2 cellular contexts compared by ENCODE assay signal in the genomic region with DNA sequence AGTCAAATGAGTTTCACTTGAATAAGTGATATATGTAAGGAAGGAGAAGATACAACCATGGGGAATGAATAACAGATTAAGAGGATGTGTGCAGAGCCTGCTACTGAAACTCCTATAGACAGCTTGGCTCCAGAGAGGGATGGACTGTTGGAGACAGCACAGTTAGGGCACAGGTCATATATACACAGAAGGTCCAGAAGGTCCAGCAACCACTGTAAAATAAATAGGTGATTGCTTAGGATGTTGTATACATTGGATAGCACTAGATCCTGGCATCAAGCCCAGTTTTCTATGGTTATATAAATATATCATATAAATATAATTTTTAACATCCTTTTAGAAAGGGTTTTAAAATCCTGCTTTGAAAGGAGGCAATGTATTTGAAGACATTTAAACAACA.
TF ChIP-seq lines count a peak whose summit lies in the region.

No MANE protein-coding gene starts in this region.

TF ChIP-seq in IMR-90, 13 proteins besides CTCF, POLR2A, EP300 and RAD21:
- TF ChIP-seq CHD1 (IDR thresholded peaks at IDR 0.05; ENCODE audit: low read depth, low read length): no peak
- no peak for TF ChIP-seq MXI1 (IDR thresholded peaks at IDR 0.05; ENCODE audit: borderline replicate concordance, low read depth, low read length)
- TF ChIP-seq, protein P1, sequence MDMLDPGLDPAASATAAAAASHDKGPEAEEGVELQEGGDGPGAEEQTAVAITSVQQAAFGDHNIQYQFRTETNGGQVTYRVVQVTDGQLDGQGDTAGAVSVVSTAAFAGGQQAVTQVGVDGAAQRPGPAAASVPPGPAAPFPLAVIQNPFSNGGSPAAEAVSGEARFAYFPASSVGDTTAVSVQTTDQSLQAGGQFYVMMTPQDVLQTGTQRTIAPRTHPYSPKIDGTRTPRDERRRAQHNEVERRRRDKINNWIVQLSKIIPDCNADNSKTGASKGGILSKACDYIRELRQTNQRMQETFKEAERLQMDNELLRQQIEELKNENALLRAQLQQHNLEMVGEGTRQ (IDR thresholded peaks at IDR 0.05; ENCODE audit: low read depth, low read length): no peak
- no peak for TF ChIP-seq MAZ (IDR thresholded peaks at IDR 0.05; ENCODE audit: borderline replicate concordance, low read depth, low read length)
- no peak for TF ChIP-seq BHLHE40 (IDR thresholded peaks at IDR 0.05; ENCODE audit: low read depth, low read length)
- no peak for TF ChIP-seq MAFK (IDR thresholded peaks at IDR 0.05; ENCODE audit: low read depth, low read length)
- TF ChIP-seq, protein P2, sequence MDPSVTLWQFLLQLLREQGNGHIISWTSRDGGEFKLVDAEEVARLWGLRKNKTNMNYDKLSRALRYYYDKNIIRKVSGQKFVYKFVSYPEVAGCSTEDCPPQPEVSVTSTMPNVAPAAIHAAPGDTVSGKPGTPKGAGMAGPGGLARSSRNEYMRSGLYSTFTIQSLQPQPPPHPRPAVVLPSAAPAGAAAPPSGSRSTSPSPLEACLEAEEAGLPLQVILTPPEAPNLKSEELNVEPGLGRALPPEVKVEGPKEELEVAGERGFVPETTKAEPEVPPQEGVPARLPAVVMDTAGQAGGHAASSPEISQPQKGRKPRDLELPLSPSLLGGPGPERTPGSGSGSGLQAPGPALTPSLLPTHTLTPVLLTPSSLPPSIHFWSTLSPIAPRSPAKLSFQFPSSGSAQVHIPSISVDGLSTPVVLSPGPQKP (IDR thresholded peaks at IDR 0.05; ENCODE audit: borderline replicate concordance, low read depth, low read length): no peak
- TF ChIP-seq SMC3 (IDR thresholded peaks at IDR 0.05; ENCODE audit: low read depth, low read length): no peak
- no peak for TF ChIP-seq NFE2L2 (IDR thresholded peaks at IDR 0.05; ENCODE audit: low read depth, low read length)
- TF ChIP-seq CEBPB (IDR thresholded peaks at IDR 0.05; ENCODE audit: low read depth, low read length): no peak
TF ChIP-seq in IMR-90: peak in this region for 0.

TF ChIP-seq in K562, 482 proteins besides CTCF, POLR2A, EP300 and RAD21:
- no peak for TF ChIP-seq ARNT (IDR thresholded peaks at IDR 0.05)
- no peak for TF ChIP-seq POLR2G (IDR thresholded peaks at IDR 0.05; ENCODE audit: low read depth, low read length)
- no peak for TF ChIP-seq MTF1 (CRISPR knock-in tag; IDR thresholded peaks at IDR 0.05; ENCODE audit: borderline replicate concordance)
- no peak for TF ChIP-seq RB1 (IDR thresholded peaks at IDR 0.05; ENCODE audit: low read depth)
- TF ChIP-seq ZC3H8 (IDR thresholded peaks at IDR 0.05): no peak
- no peak for TF ChIP-seq RHOXF2B (CRISPR knock-in tag; conservative IDR thresholded peaks at IDR 0.05)
- TF ChIP-seq, protein P3, sequence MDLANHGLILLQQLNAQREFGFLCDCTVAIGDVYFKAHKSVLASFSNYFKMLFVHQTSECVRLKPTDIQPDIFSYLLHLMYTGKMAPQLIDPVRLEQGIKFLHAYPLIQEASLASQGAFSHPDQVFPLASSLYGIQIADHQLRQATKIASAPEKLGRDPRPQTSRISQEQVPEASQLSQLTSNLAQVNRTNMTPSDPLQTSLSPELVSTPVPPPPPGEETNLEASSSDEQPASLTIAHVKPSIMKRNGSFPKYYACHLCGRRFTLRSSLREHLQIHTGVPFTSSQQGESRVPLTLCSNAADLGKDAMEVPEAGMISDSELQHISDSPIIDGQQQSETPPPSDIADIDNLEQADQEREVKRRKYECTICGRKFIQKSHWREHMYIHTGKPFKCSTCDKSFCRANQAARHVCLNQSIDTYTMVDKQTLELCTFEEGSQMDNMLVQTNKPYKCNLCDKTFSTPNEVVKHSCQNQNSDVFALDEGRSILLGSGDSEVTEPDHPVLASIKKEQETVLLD (IDR thresholded peaks at IDR 0.05): no peak
- TF ChIP-seq TCFL5 (CRISPR knock-in tag; conservative IDR thresholded peaks at IDR 0.05): no peak
- TF ChIP-seq, protein P4, sequence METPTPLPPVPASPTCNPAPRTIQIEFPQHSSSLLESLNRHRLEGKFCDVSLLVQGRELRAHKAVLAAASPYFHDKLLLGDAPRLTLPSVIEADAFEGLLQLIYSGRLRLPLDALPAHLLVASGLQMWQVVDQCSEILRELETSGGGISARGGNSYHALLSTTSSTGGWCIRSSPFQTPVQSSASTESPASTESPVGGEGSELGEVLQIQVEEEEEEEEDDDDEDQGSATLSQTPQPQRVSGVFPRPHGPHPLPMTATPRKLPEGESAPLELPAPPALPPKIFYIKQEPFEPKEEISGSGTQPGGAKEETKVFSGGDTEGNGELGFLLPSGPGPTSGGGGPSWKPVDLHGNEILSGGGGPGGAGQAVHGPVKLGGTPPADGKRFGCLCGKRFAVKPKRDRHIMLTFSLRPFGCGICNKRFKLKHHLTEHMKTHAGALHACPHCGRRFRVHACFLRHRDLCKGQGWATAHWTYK (CRISPR knock-in tag; IDR thresholded peaks at IDR 0.05): no peak
- no peak for TF ChIP-seq ATF7 (IDR thresholded peaks at IDR 0.05)
- no peak for TF ChIP-seq SUPT5H (IDR thresholded peaks at IDR 0.05)
- no peak for TF ChIP-seq ZNF778 (CRISPR knock-in tag; IDR thresholded peaks at IDR 0.05)
- no peak for TF ChIP-seq TRIM24 (IDR thresholded peaks at IDR 0.05)
- no peak for TF ChIP-seq MBD2 (IDR thresholded peaks at IDR 0.05; ENCODE audit: borderline replicate concordance, low read depth)
TF ChIP-seq in K562: peak in this region for 0.
